1 cellular context compared by ENCODE assay signal in genomic region chr3:38368238-38368637, GRCh38.
A peak's percentile ranks its signal among the peaks of the same experiment; 100 is the strongest.
TF ChIP-seq lines count a peak whose summit lies in the region.

No MANE protein-coding gene starts in this region.

TF ChIP-seq in H1, 55 proteins besides CTCF, POLR2A, EP300 and RAD21:
- TF ChIP-seq SAP30 (IDR thresholded peaks at IDR 0.05; ENCODE audit: insufficient read depth, insufficient replicate concordance, low read length) (no peak), ZNF274 (IDR thresholded peaks at IDR 0.05; ENCODE audit: borderline replicate concordance, extremely low read depth, low read length) (no peak), ASH2L (IDR thresholded peaks at IDR 0.05; ENCODE audit: low read length) (no peak), CHD7 (IDR thresholded peaks at IDR 0.05; ENCODE audit: insufficient replicate concordance, low read length) (no peak), RFX5 (IDR thresholded peaks at IDR 0.05; ENCODE audit: borderline replicate concordance, low read depth, low read length) (peak; percentile 41; the same call in 1 of the 2 replicates), JUN (IDR thresholded peaks at IDR 0.05; ENCODE audit: low read depth, low read length) (no peak), NRF1 (IDR thresholded peaks at IDR 0.05; ENCODE audit: low read depth, low read length) (no peak)
